In genomic region chr4:128162434-128162833, GRCh38 we compare ENCODE assay signal across 18 cellular contexts.
DNase-seq lines count a peak whose midpoint lies in the region; ATAC-seq, FAIRE-seq and TF ChIP-seq lines count a peak whose summit lies in the region.
"Had no signal": no experiment of that assay in that cellular context is flagged by ENCODE, and none has a peak within 500 bp of the region (broad histone marks: within the 10 kb centered on the region; RNA-seq: fewer than 3 reads in every experiment).

No MANE protein-coding gene starts in this region.

- FAIRE-seq in small intestine (lab: Jason Lieb, UNC): no peak
- FAIRE-seq: urothelium cell line had no signal

- H3K9ac ChIP-seq in PC-3 (ENCODE audit: low read length) (no peak overlapping the region), endodermal cell (ENCODE audit: extremely low read depth, low read length, poor library complexity, severe bottlenecking) (peak overlapping the region; percentile 62)

- peaks cover 2% of the 10 kb centered on the region for H3K9me3 Mint-ChIP-seq in endodermal cell

- H3K27me3 ChIP-seq in PC-3 (ENCODE audit: low read length) (no peaks in the 10 kb centered on the region), endodermal cell (ENCODE audit: control insufficient read depth, insufficient read depth, low read length, poor library complexity, severe bottlenecking) (no peaks in the 10 kb centered on the region), thyroid gland (no peaks in the 10 kb centered on the region), small intestine (ENCODE audit: control insufficient read depth in 2 of 2, insufficient read depth in 2 of 2, low read length in 2 of 2) (no peaks in the 10 kb centered on the region)
- H3K27me3 ChIP-seq: adrenal gland had no signal

- CTCF ChIA-PET in PC-3 (lab: Charles Lee): no interaction called here

- intact Hi-C loops in PC-3 (cut with micrococcal nuclease): loop anchor here (5.0 kb wide), 1 partner anchor 100 kb away; the partner anchor contains the start of gene LARP1B
- intact Hi-C loops in thyroid gland (cut with DNase I): no loop called here

- no peaks in the 10 kb centered on the region for H3K27me3 Mint-ChIP-seq in endodermal cell (ENCODE audit: insufficient read depth)

- H3K4me2 ChIP-seq in PC-3 (ENCODE audit: low read length): peak overlapping the region; percentile 80

- H3K27ac Mint-ChIP-seq in endodermal cell: peak overlapping the region; percentile 68

- no peak overlapping the region for H2AFZ ChIP-seq in PC-3 (ENCODE audit: low read length)

- no peaks in the 10 kb centered on the region for H4K20me1 ChIP-seq in PC-3 (ENCODE audit: low read length)

- H3K4me3 ChIP-seq in PC-3 (ENCODE audit: low read length): peak overlapping the region; percentile 15; the same call in 1 of the 2 replicates
- H3K4me3 ChIP-seq in endodermal cell (ENCODE audit: low read length): peak overlapping the region; percentile 50
- H3K4me3 ChIP-seq in mesodermal cell (ENCODE audit: extremely low read depth, insufficient read depth, low read length, poor library complexity, severe bottlenecking): no peak overlapping the region
- no peak overlapping the region for H3K4me3 ChIP-seq in thyroid gland (replicated peaks in 1 of 3)
- no peak overlapping the region for H3K4me3 ChIP-seq in small intestine (ENCODE audit: low read depth in 1 of 2, low read length in 2 of 2)
- H3K4me3 ChIP-seq: adrenal gland, left ventricle myocardium inferior had no signal

- no peak for ATAC-seq in PC-3
- ATAC-seq in GM21576 (IDR thresholded peaks at IDR 0.05; ENCODE audit: unreplicated experiment): no peak

- H3K4me3 Mint-ChIP-seq in endodermal cell: no peak overlapping the region

- H3K79me2 ChIP-seq in PC-3 (ENCODE audit: low read length): no peaks in the 10 kb centered on the region

- no peak for TF ChIP-seq POLR2A in thyroid gland (IDR thresholded peaks at IDR 0.05)

- 60% methylated on average over 1 of the region's 1 CpG; no CpG with 5 or more reads in 1 of the 2 experiments for WGBS in endodermal cell (ENCODE audit: insufficient coverage in 1 of 2, insufficient read length in 1 of 2), 2 experiments
- WGBS in mesodermal cell (ENCODE audit: insufficient coverage in 2 of 2), 2 experiments: no CpG with 5 or more reads among the region's 1 CpG
- 97 to 98% methylated on average over 1 of the region's 1 CpG for WGBS in thyroid gland, 2 donors
- 95 to 97% (median 97%) methylated on average over 1 of the region's 1 CpG for WGBS in small intestine, 3 donors

- peaks cover 20% of the 10 kb centered on the region for H3K4me1 Mint-ChIP-seq in endodermal cell

- peaks cover 6% of the 10 kb centered on the region for H3F3A ChIP-seq in PC-3 (ENCODE audit: low read length, unreplicated experiment)

- no peaks in the 10 kb centered on the region for H3K9me2 ChIP-seq in PC-3 (replicated peaks; ENCODE audit: low read length)

- POLR2A ChIA-PET in PC-3 (lab: Charles Lee; ENCODE audit: unreplicated experiment): no interaction called here

- peaks cover 35% of the 10 kb centered on the region for H3K4me1 ChIP-seq in PC-3 (ENCODE audit: insufficient read depth, low read length)
- H3K4me1 ChIP-seq in endodermal cell (ENCODE audit: control insufficient read depth, insufficient read depth, low read length): peaks cover 5% of the 10 kb centered on the region
- H3K4me1 ChIP-seq in mesodermal cell (ENCODE audit: control insufficient read depth, insufficient read depth, low read length, poor library complexity, severe bottlenecking): peaks cover 23% of the 10 kb centered on the region
- no peaks in the 10 kb centered on the region for H3K4me1 ChIP-seq in thyroid gland
- H3K4me1 ChIP-seq in small intestine (ENCODE audit: control insufficient read depth in 2 of 2, insufficient read depth in 1 of 2, low read depth in 1 of 2, low read length in 1 of 2): no peaks in the 10 kb centered on the region

- TF ChIP-seq CTCF in PC-3 (conservative IDR thresholded peaks at IDR 0.05; ENCODE audit: low read depth, low read length) (no peak), endodermal cell (conservative IDR thresholded peaks at IDR 0.05) (no peak), thyroid gland (IDR thresholded peaks at IDR 0.05) (no peak)

- BruUV-seq in PC-3 (replicated peaks; lab: Mats Ljungman, UMichigan): no TSS peak

- H3K27ac ChIP-seq in PC-3 (ENCODE audit: low read length) (peak overlapping the region; percentile 75), endodermal cell (ENCODE audit: low read depth, low read length) (no peak overlapping the region), mesodermal cell (ENCODE audit: low read depth, low read length, severe bottlenecking) (peak overlapping the region; percentile 90), thyroid gland (no peak overlapping the region), small intestine (ENCODE audit: low read depth in 1 of 2, low read length in 1 of 2) (no peak overlapping the region)
- H3K27ac ChIP-seq: adrenal gland had no signal

- peaks cover 8% of the 10 kb centered on the region for H3K36me3 Mint-ChIP-seq in endodermal cell (ENCODE audit: low read depth)

- H3K36me3 ChIP-seq in PC-3 (ENCODE audit: low read depth, low read length) (no peaks in the 10 kb centered on the region), endodermal cell (ENCODE audit: control insufficient read depth, insufficient read depth, low read length) (peaks cover 13% of the 10 kb centered on the region), mesodermal cell (ENCODE audit: control insufficient read depth, insufficient read depth, low read length) (no peaks in the 10 kb centered on the region), thyroid gland (no peaks in the 10 kb centered on the region), small intestine (ENCODE audit: control insufficient read depth in 2 of 2, insufficient read depth in 2 of 2, low read length in 2 of 2) (peaks cover 1 to 2% of the 10 kb centered on the region in 2 donors)
- H3K36me3 ChIP-seq: adrenal gland, left ventricle myocardium inferior had no signal

- DNase-seq in ELR (ENCODE audit: low read depth) (peak; percentile 50), PC-3 (peak; percentile 15), endodermal cell (no peak), UCSD-AML1 (lab: John Stamatoyannopoulos, UW; ENCODE audit: unreplicated experiment) (no peak), thyroid gland (no peak), small intestine (no peak)
- DNase-seq: activated CD4-positive, alpha-beta T cell treated with anti-CD3 and anti-CD28 coated beads for 48 hours; adrenal gland; cerebellar nuclear complex; left ventricle myocardium inferior; NCI-H1436; NCI-H2171 treated with DMSO at 0.1 percent for 48 hours; NCI-H774; nucleus accumbens; stimulated activated CD4-positive, alpha-beta T cell treated with anti-CD3 and anti-CD28 coated beads, Interleukin-4, amount 100 ng/mL, for 1 hour had no signal

- H3K9me3 ChIP-seq in PC-3 (ENCODE audit: low read length): no peaks in the 10 kb centered on the region
- H3K9me3 ChIP-seq in endodermal cell (ENCODE audit: control insufficient read depth, low read length): peaks cover 8% of the 10 kb centered on the region
- H3K9me3 ChIP-seq in mesodermal cell (ENCODE audit: control insufficient read depth, low read length): no peaks in the 10 kb centered on the region
- no peaks in the 10 kb centered on the region for H3K9me3 ChIP-seq in thyroid gland
- H3K9me3 ChIP-seq in small intestine (ENCODE audit: control insufficient read depth, low read depth): no peaks in the 10 kb centered on the region
- H3K9me3 ChIP-seq: adrenal gland, left ventricle myocardium inferior had no signal

Comparison
In these comparisons a context has a peak if more than half of its experiments do, and no peak if none do; other contexts are left out.
1. DNase-seq: peak in ELR (single experiment) and PC-3 (single experiment); none in endodermal cell (single experiment), UCSD-AML1 (single experiment), thyroid gland (0 of 2) and small intestine (single experiment).
2. H3K27ac ChIP-seq: peak in PC-3 (single experiment) and mesodermal cell (single experiment); none in endodermal cell (single experiment), thyroid gland (0 of 3) and small intestine (0 of 2).
3. H3K4me3 ChIP-seq: peak in PC-3 (single experiment) and endodermal cell (single experiment); none in mesodermal cell (single experiment), thyroid gland (0 of 3) and small intestine (0 of 2).